In genomic region chr17:48795444-48796162, GRCh38 we compare ENCODE assay signal across 13 cellular contexts. TPM values are rescaled to one million over a fixed set of nuclear protein-coding genes. Genes with fewer than 3 reads are reported as not detected.
A peak's percentile ranks its signal among the peaks of the same experiment; 100 is the strongest.
DNase-seq lines count a peak whose midpoint lies in the region; ATAC-seq, FAIRE-seq and TF ChIP-seq lines count a peak whose summit lies in the region.
"Had no signal": no experiment of that assay in that cellular context is flagged by ENCODE, and none has a peak within 500 bp of the region (broad histone marks: within the 10 kb centered on the region; RNA-seq: fewer than 3 reads in every experiment).

No MANE protein-coding gene starts in this region.

- H3K36me3 ChIP-seq in mesendoderm (ENCODE audit: control insufficient read depth, insufficient read depth, low read length) (no peaks in the 10 kb centered on the region), left ventricle myocardium inferior (no peaks in the 10 kb centered on the region)

- H3K79me1 ChIP-seq in mesendoderm (ENCODE audit: low read length), result no peaks in the 10 kb centered on the region

- H3K56ac ChIP-seq in mesendoderm (ENCODE audit: low read length), result no peak overlapping the region

- no peak overlapping the region for H3K27ac ChIP-seq in mesendoderm (ENCODE audit: low read depth, low read length)
- H3K27ac ChIP-seq in left ventricle myocardium inferior (replicated peaks), result no peak overlapping the region

- H2BK15ac ChIP-seq in mesendoderm (replicated peaks; ENCODE audit: low read depth), result no peak overlapping the region

- no peak overlapping the region for H2BK5ac ChIP-seq in mesendoderm (ENCODE audit: low read length)

- no peak overlapping the region for H3K23ac ChIP-seq in mesendoderm (ENCODE audit: low read length)

- intact Hi-C loops in left ventricle myocardium inferior (cut with micrococcal nuclease), result no loop called here

- no CpG with 5 or more reads among the region's 10 CpGs for WGBS in mesendoderm (ENCODE audit: extremely low coverage, insufficient coverage, low lambda C conversion rate)

- H3K79me2 ChIP-seq in mesendoderm (ENCODE audit: control insufficient read depth, insufficient read depth, low read length), result no peaks in the 10 kb centered on the region

- H3K18ac ChIP-seq in mesendoderm (ENCODE audit: low read length), result no peak overlapping the region

- peak; percentile 87 for DNase-seq in AG08395 (ENCODE audit: low spot score)
- DNase-seq in HT1080 (ENCODE audit: low read depth), result peak; percentile 53
- peak; percentile 34 for DNase-seq in mesendoderm
- no peak for DNase-seq in left ventricle myocardium inferior
- DNase-seq in NCI-H1694 treated with DMSO at 0.1 percent for 48 hours (lab: John Stamatoyannopoulos, UW), result no peak
- no peak for DNase-seq in occipital lobe (lab: John Stamatoyannopoulos, UW)
- DNase-seq: effector CD4-positive, alpha-beta T cell; stimulated activated CD4-positive, alpha-beta T cell treated with anti-CD3 and anti-CD28 coated beads, Interleukin-12 subunit alpha, Interleukin-12 subunit beta, amount 100 ng/mL, for 4 hours; stimulated activated naive CD8-positive, alpha-beta T cell treated with anti-CD3 and anti-CD28 coated beads, Interleukin-15, Interleukin-2, amounts not matched to agents 100 U/mL and 50 U/mL, for 24 hours had no signal

- ATAC-seq in GM18519 (IDR thresholded peaks at IDR 0.05; ENCODE audit: low FRiP score, unreplicated experiment), result no peak
- ATAC-seq: stimulated activated naive CD8-positive, alpha-beta T cell treated with anti-CD3 and anti-CD28 coated beads, Interleukin-15, Interleukin-2, amounts not matched to agents 100 U/mL and 50 U/mL, for 24 hours had no signal

- H3K4me2 ChIP-seq in mesendoderm (ENCODE audit: low read length), result no peak overlapping the region

- H3K27me3 ChIP-seq in mesendoderm (ENCODE audit: insufficient read depth, low read length, poor library complexity) (no peaks in the 10 kb centered on the region), left ventricle myocardium inferior (ENCODE audit: low read depth) (peaks cover 90% of the 10 kb centered on the region)

- H2BK120ac ChIP-seq in mesendoderm (ENCODE audit: low read depth, low read length), result no peak overlapping the region

- H3K4me1 ChIP-seq in mesendoderm (ENCODE audit: control insufficient read depth, low read depth, low read length) (no peaks in the 10 kb centered on the region), left ventricle myocardium inferior (peaks cover 9% of the 10 kb centered on the region)

- FAIRE-seq in colon (lab: Jason Lieb, UNC), result peak; percentile 36
- FAIRE-seq: GM12891 had no signal

- H3K4me3 ChIP-seq in mesendoderm (ENCODE audit: low read length), result no peak overlapping the region
- no peak overlapping the region for H3K4me3 ChIP-seq in left ventricle myocardium inferior

- no peaks in the 10 kb centered on the region for H3K9me3 ChIP-seq in left ventricle myocardium inferior (replicated peaks)

- no peak overlapping the region for H4K8ac ChIP-seq in mesendoderm (ENCODE audit: low read depth, low read length)

- no peak overlapping the region for H4K5ac ChIP-seq in mesendoderm (ENCODE audit: low read length)

- no peak overlapping the region for H2AK5ac ChIP-seq in mesendoderm (ENCODE audit: low read length)

- no peak overlapping the region for H3K4ac ChIP-seq in mesendoderm (ENCODE audit: low read depth, low read length)

- no peak overlapping the region for H3K9ac ChIP-seq in mesendoderm (ENCODE audit: low read length)

- no peak for TF ChIP-seq CTCF in left ventricle myocardium inferior (IDR thresholded peaks at IDR 0.05; ENCODE audit: borderline replicate concordance)

RNA-seq across cellular contexts. Expression of gene TTLL6, which starts 21.4 kb away (rescaled TPM):
- 0.21 and 1.0 TPM in 2 replicates for total RNA-seq in HT1080 (2014; rRNA removed; shearing (Covaris generic))
- polyA plus RNA-seq in HT1080 (2015; cell fraction: cytosol; rRNA removed), result 0.02 and 0.03 TPM in 2 replicates
- polyA plus RNA-seq in HT1080 (2015; cell fraction: nucleus; rRNA removed), result 0.22 and 0.24 TPM in 2 replicates
- polyA plus RNA-seq in mesendoderm (2013, experiment 1 of 2), result 0.14 TPM
- polyA plus RNA-seq in mesendoderm (2013, experiment 2 of 2), result 0.25 TPM
- total RNA-seq in left ventricle myocardium inferior (not detected), occipital lobe (0.16 TPM)
- total RNA-seq: lung microvascular endothelial cell had no signal

RNA-seq across cellular contexts. Expression of gene CALCOCO2, which starts 35.2 kb away (rescaled TPM):
- 22.5 and 27.2 TPM in 2 replicates for total RNA-seq in HT1080 (2014; rRNA removed; shearing (Covaris generic))
- polyA plus RNA-seq in HT1080 (2015; cell fraction: cytosol; rRNA removed), result 53.1 and 59.8 TPM in 2 replicates
- 85.6 and 110 TPM in 2 replicates for polyA plus RNA-seq in HT1080 (2015; cell fraction: nucleus; rRNA removed)
- 10.3 TPM for polyA plus RNA-seq in mesendoderm (2013, experiment 1 of 2)
- polyA plus RNA-seq in mesendoderm (2013, experiment 2 of 2), result 12.1 TPM
- total RNA-seq in left ventricle myocardium inferior (312 TPM), occipital lobe (17.9 TPM)

Comparison
In these comparisons a context has a peak if more than half of its experiments do, and no peak if none do; other contexts are left out.
1. DNase-seq: peak in AG08395 (single experiment), HT1080 (single experiment) and mesendoderm (single experiment); none in left ventricle myocardium inferior (single experiment), NCI-H1694 treated with DMSO at 0.1 percent for 48 hours (single experiment) and occipital lobe (single experiment).
2. RNA of gene CALCOCO2, which starts 35.2 kb away (total RNA-seq): 312 TPM in left ventricle myocardium inferior (single experiment); 22.5 to 27.2 TPM in HT1080 and 17.9 TPM in occipital lobe (single experiment); every median in the first group is over 10 times any median in the second.